14 cellular contexts compared by ENCODE assay signal in genomic region chr10:78290131-78290750, GRCh38.
A peak's percentile ranks its signal among the peaks of the same experiment; 100 is the strongest.
DNase-seq lines count a peak whose midpoint lies in the region; ATAC-seq and TF ChIP-seq lines count a peak whose summit lies in the region.
"Had no signal": no experiment of that assay in that cellular context is flagged by ENCODE, and none has a peak within 500 bp of the region (broad histone marks: within the 10 kb centered on the region; RNA-seq: fewer than 3 reads in every experiment).

No MANE protein-coding gene starts in this region.

- H3K9me3 ChIP-seq in BE2C (no peaks in the 10 kb centered on the region), HCT116 (ENCODE audit: control insufficient read depth in 1 of 2, insufficient read depth in 1 of 2, low read depth in 1 of 2, low read length in 2 of 2) (no peaks in the 10 kb centered on the region)
- H3K9me3 ChIP-seq: suprapubic skin had no signal

- ATAC-seq in HCT116: peak; percentile 54
- ATAC-seq in SK-N-SH treated with all-trans-retinoic acid at 6 μM for 48 hours: peak; percentile 30; the same call in 1 of the 3 replicates
- ATAC-seq in GM18505 (IDR thresholded peaks at IDR 0.05; ENCODE audit: unreplicated experiment): no peak
- ATAC-seq in GM19035 (IDR thresholded peaks at IDR 0.05; ENCODE audit: unreplicated experiment): no peak

- no peak overlapping the region for H2AFZ ChIP-seq in HCT116 (ENCODE audit: low read depth, low read length, poor library complexity, severe bottlenecking)

- no peak overlapping the region for H3K9ac ChIP-seq in HCT116 (ENCODE audit: low read length)

- H3K4me1 ChIP-seq in BE2C: peaks cover 80% of the 10 kb centered on the region
- peaks cover 0 to 4% of the 10 kb centered on the region in 2 experiments; a peak in 1 of 4 replicates for H3K4me1 ChIP-seq in HCT116 (ENCODE audit: control insufficient read depth in 1 of 2, insufficient read depth in 2 of 2, low read length in 2 of 2)
- H3K4me1 ChIP-seq: suprapubic skin had no signal

- H3K9me2 ChIP-seq in HCT116 (ENCODE audit: insufficient read depth): no peaks in the 10 kb centered on the region

- no TSS peak for BruUV-seq in HCT116 (replicated peaks; lab: Mats Ljungman, UMichigan)

- H3K27me3 ChIP-seq in BE2C: no peaks in the 10 kb centered on the region
- H3K27me3 ChIP-seq in HCT116 (ENCODE audit: insufficient read depth, low read length): no peaks in the 10 kb centered on the region; the same call in 1 of the 2 replicates
- H3K27me3 ChIP-seq: suprapubic skin had no signal

- TF ChIP-seq POLR2A in HCT116 (IDR thresholded peaks at IDR 0.05; ENCODE audit: borderline replicate concordance, extremely low read depth, insufficient read depth, insufficient read length): no peak
- no peak for TF ChIP-seq POLR2A in GM18505 (IDR thresholded peaks at IDR 0.05; ENCODE audit: borderline replicate concordance, extremely low read depth, insufficient read depth, insufficient read length)

- CTCF ChIA-PET in HCT116 (lab: Charles Lee): no interaction called here

- H4K20me1 ChIP-seq in HCT116 (ENCODE audit: insufficient read depth): no peaks in the 10 kb centered on the region

- no peak overlapping the region for H3K4me2 ChIP-seq in HCT116 (ENCODE audit: low read length)

- RAD21 ChIA-PET in HCT116 (lab: Charles Lee; ENCODE audit: low non-redundant PET in 1 of 2, low total read pairs in 2 of 2, uncharacterized antibody in 2 of 2, unreplicated experiment in 2 of 2): no interaction called here

- H3K36me3 ChIP-seq in BE2C (no peaks in the 10 kb centered on the region), HCT116 (ENCODE audit: control insufficient read depth in 1 of 2, insufficient read depth in 2 of 2, low read length in 2 of 2) (no peaks in the 10 kb centered on the region)
- H3K36me3 ChIP-seq: suprapubic skin had no signal

- TF ChIP-seq CTCF in BE2C (IDR thresholded peaks at IDR 0.05; ENCODE audit: low read depth, low read length): peak; percentile 37
- TF ChIP-seq CTCF in HCT116 (IDR thresholded peaks at IDR 0.05 in 2 of 3, conservative IDR thresholded peaks at IDR 0.05 in 1 of 3; ENCODE audit: borderline replicate concordance in 1 of 3, insufficient read depth in 1 of 3, low read depth in 2 of 3, low read length in 2 of 3): no peak

- H3K79me2 ChIP-seq in HCT116 (ENCODE audit: insufficient read depth, low read length): no peaks in the 10 kb centered on the region

- no peak overlapping the region for H3K27ac ChIP-seq in HCT116 (ENCODE audit: low read depth, low read length)
- H3K27ac ChIP-seq: suprapubic skin had no signal

- intact Hi-C loops in HCT116 (cut with micrococcal nuclease): no loop called here

- POLR2A ChIA-PET in HCT116 (lab: Charles Lee): interaction anchor here (1.2 kb wide), 1 partner anchor 34 kb away, joined by 3 read pairs; no protein-coding TSS in a partner anchor

- TF ChIP-seq RAD21 in HCT116 (IDR thresholded peaks at IDR 0.05; ENCODE audit: low read depth): no peak

- peak; percentile 28 for DNase-seq in BE2C
- DNase-seq in HCT116 (ENCODE audit: low read depth, low spot score): no peak
- peak; percentile 29 for DNase-seq in medulla oblongata (ENCODE audit: extremely low spot score)
- no peak for DNase-seq in SIG-M5 treated with dmso at 0.1 percent for 504 hours (lab: John Stamatoyannopoulos, UW; ENCODE audit: unreplicated experiment)
- DNase-seq in amniotic stem cell (lab: John Stamatoyannopoulos, UW): no peak
- DNase-seq: activated CD4-positive, alpha-beta T cell treated with anti-CD3 and anti-CD28 coated beads for 1 hour; KBM-7; NCI-H1048; stimulated activated CD4-positive, alpha-beta T cell treated with anti-CD3 and anti-CD28 coated beads, Interleukin-4, amount 100 ng/mL, for 24 hours; stimulated activated CD8-positive, alpha-beta memory T cell treated with anti-CD3 and anti-CD28 coated beads, Interleukin-4, amount 100 ng/mL, for 48 hours had no signal

- H3K4me3 ChIP-seq in BE2C (ENCODE audit: low read depth, low read length) (no peak overlapping the region), HCT116 (replicated peaks in 1 of 2; ENCODE audit: low read depth in 1 of 2, low read length in 2 of 2) (no peak overlapping the region)
- H3K4me3 ChIP-seq: suprapubic skin had no signal

TF ChIP-seq in HCT116, 20 proteins besides CTCF, POLR2A, EP300 and RAD21 (continues in another document):
- TF ChIP-seq ZFX (IDR thresholded peaks at IDR 0.05) (no peak), CEBPB (IDR thresholded peaks at IDR 0.05; ENCODE audit: low read depth) (no peak), FOSL1 (IDR thresholded peaks at IDR 0.05; ENCODE audit: low read depth) (no peak), POLR2AphosphoS5 (IDR thresholded peaks at IDR 0.05; ENCODE audit: low read depth, low read length) (no peak), SP1 (IDR thresholded peaks at IDR 0.05; ENCODE audit: low read depth) (no peak), REST (IDR thresholded peaks at IDR 0.05; ENCODE audit: low read depth) (no peak), JUND (IDR thresholded peaks at IDR 0.05) (no peak), EZH2 (IDR thresholded peaks at IDR 0.05) (no peak), SRF (IDR thresholded peaks at IDR 0.05; ENCODE audit: low read depth) (no peak), ZNF274 (IDR thresholded peaks at IDR 0.05; ENCODE audit: low read depth, low read length) (no peak), ATF3 (IDR thresholded peaks at IDR 0.05) (no peak)

TF ChIP-seq in SK-N-SH treated with all-trans-retinoic acid at 6 μM for 48 hours, 23 proteins besides CTCF, POLR2A, EP300 and RAD21:
- no peak for TF ChIP-seq TSHZ2 (CRISPR knock-in tag; IDR thresholded peaks at IDR 0.05)
- no peak for TF ChIP-seq CSRNP3 (CRISPR knock-in tag; IDR thresholded peaks at IDR 0.05)
- TF ChIP-seq ARNTL (CRISPR knock-in tag; IDR thresholded peaks at IDR 0.05; ENCODE audit: borderline replicate concordance, low read depth): no peak
- TF ChIP-seq ZNF8 (CRISPR knock-in tag; IDR thresholded peaks at IDR 0.05): no peak
- TF ChIP-seq TCF4 (CRISPR knock-in tag; IDR thresholded peaks at IDR 0.05; ENCODE audit: borderline replicate concordance): no peak
- no peak for TF ChIP-seq CSDC2 (CRISPR knock-in tag; IDR thresholded peaks at IDR 0.05)
- no peak for TF ChIP-seq TOX (CRISPR knock-in tag; IDR thresholded peaks at IDR 0.05; ENCODE audit: borderline replicate concordance)
- no peak for TF ChIP-seq CREB5 (CRISPR knock-in tag; IDR thresholded peaks at IDR 0.05; ENCODE audit: low read depth)
- no peak for TF ChIP-seq ZFP3 (CRISPR knock-in tag; IDR thresholded peaks at IDR 0.05)
- TF ChIP-seq ZFP30 (CRISPR knock-in tag; IDR thresholded peaks at IDR 0.05): no peak

Comparison
In these comparisons a context has a peak if more than half of its experiments do, and no peak if none do; other contexts are left out.
1. DNase-seq: peak in BE2C (single experiment) and medulla oblongata (single experiment); none in HCT116 (single experiment), SIG-M5 treated with dmso at 0.1 percent for 504 hours (single experiment) and amniotic stem cell (single experiment).
2. ATAC-seq: peak in HCT116 (single experiment) and SK-N-SH treated with all-trans-retinoic acid at 6 μM for 48 hours (single experiment); none in GM18505 (single experiment) and GM19035 (single experiment).